In genomic region chr17:51119415-51120356, GRCh38 we compare ENCODE assay signal across 8 cellular contexts. TPM values are rescaled to one million over a fixed set of nuclear protein-coding genes. Genes with fewer than 3 reads are reported as not detected.
A peak's percentile ranks its signal among the peaks of the same experiment; 100 is the strongest.
DNase-seq lines count a peak whose midpoint lies in the region; ATAC-seq, FAIRE-seq and TF ChIP-seq lines count a peak whose summit lies in the region.

No MANE protein-coding gene starts in this region.

- H3K79me2 ChIP-seq in GM12878 (ENCODE audit: control insufficient read depth, insufficient read depth, low read length): peaks cover 52% of the 10 kb centered on the region
- H3K79me2 ChIP-seq in hepatocyte: peaks cover 58% of the 10 kb centered on the region

- RAD21 ChIA-PET in GM12878 (lab: Charles Lee; ENCODE audit: unreplicated experiment): interaction anchor here (0.6 to 1.6 kb wide), 16 partner anchors 8 to 253 kb away, joined by 3 to 15 read pairs (median 4); partner anchors contain the start of genes NME1 and TOB1

- H4K20me1 ChIP-seq in GM12878 (ENCODE audit: control insufficient read depth, insufficient read depth) (no peaks in the 10 kb centered on the region), hepatocyte (ENCODE audit: insufficient read depth, poor library complexity, severe bottlenecking) (peaks cover 47% of the 10 kb centered on the region)

- FAIRE-seq in GM12878 (lab: Jason Lieb, UNC): no peak

- CTCF ChIA-PET in GM12878 (lab: Yijun Ruan, JAX): interaction anchor here (0.9 to 3.3 kb wide), 10 partner anchors 12 to 64 kb away, joined by 3 to 17 read pairs (median 4); partner anchors contain the start of gene NME1

- H3K4me1 Mint-ChIP-seq in T-helper 1 cell treated with Interleukin-12 subunit alpha and Interleukin-12 subunit beta and Interleukin-4 antibody, amounts not matched to agents 30 μg/mL and 1 μg/mL, for 36 hours (ENCODE audit: low read depth): peaks cover 60% of the 10 kb centered on the region

- TF ChIP-seq EP300 in GM12878 (IDR thresholded peaks at IDR 0.05; ENCODE audit: borderline replicate concordance in 1 of 2, control insufficient read depth in 1 of 2, low read depth in 2 of 2, low read length in 2 of 2): no peak

- TF ChIP-seq CTCF in GM20000 (IDR thresholded peaks at IDR 0.05; ENCODE audit: extremely low read depth, missing control alignments): no peak
- TF ChIP-seq CTCF in GM12878 (IDR thresholded peaks at IDR 0.05 in 2 of 3, conservative IDR thresholded peaks at IDR 0.05 in 1 of 3; ENCODE audit: control insufficient read depth in 2 of 3, extremely low read depth in 1 of 3, insufficient read depth in 1 of 3, low read depth in 3 of 3, low read length in 3 of 3): peak in 2 of 3 experiments; percentile 12 to 44; a peak in 2 of 6 replicates
- peak; percentile 43 for TF ChIP-seq CTCF in hepatocyte (IDR thresholded peaks at IDR 0.05; ENCODE audit: poor library complexity)

- intact Hi-C loops in GM12878 (cut with micrococcal nuclease; ENCODE audit: unreplicated experiment): no loop called here

- peak; percentile 34; the same call in 1 of the 2 replicates for TF ChIP-seq RAD21 in GM12878 (IDR thresholded peaks at IDR 0.05; ENCODE audit: insufficient read depth, low read depth, low read length)

- H3K9me3 ChIP-seq in GM12878 (replicated peaks; ENCODE audit: control insufficient read depth, insufficient read depth, low read length) (no peaks in the 10 kb centered on the region), hepatocyte (ENCODE audit: low read depth) (no peaks in the 10 kb centered on the region)

- H3K27ac Mint-ChIP-seq in T-helper 1 cell treated with Interleukin-12 subunit alpha and Interleukin-12 subunit beta and Interleukin-4 antibody, amounts not matched to agents 30 μg/mL and 1 μg/mL, for 36 hours: peak overlapping the region; percentile 96

- BruUV-seq in GM12878 (replicated peaks; lab: Mats Ljungman, UMichigan): TSS peak; percentile 67

- H3K36me3 ChIP-seq in GM12878 (ENCODE audit: control insufficient read depth in 2 of 2, insufficient read depth in 2 of 2, low read length in 1 of 2) (no peaks in the 10 kb centered on the region), hepatocyte (replicated peaks; ENCODE audit: insufficient read depth, low read depth) (no peaks in the 10 kb centered on the region)

- peak overlapping the region; percentile 85 for H3K4me3 ChIP-seq in GM12878
- peak overlapping the region; percentile 97 for H3K4me3 ChIP-seq in hepatocyte

- H3K27ac ChIP-seq in GM12878 (ENCODE audit: control insufficient read depth, insufficient read depth) (peak overlapping the region; percentile 80), hepatocyte (peak overlapping the region; percentile 100)

- peaks cover 15% of the 10 kb centered on the region; the same call in 1 of the 2 replicates for H3K4me1 ChIP-seq in GM12878 (ENCODE audit: control insufficient read depth, insufficient read depth, low read length)
- peaks cover 17% of the 10 kb centered on the region for H3K4me1 ChIP-seq in hepatocyte (ENCODE audit: insufficient read depth)

- peak overlapping the region; percentile 82 for H3K9ac ChIP-seq in GM12878 (ENCODE audit: control insufficient read depth, insufficient read depth, low read length)

- DNase-seq in DMS 273 treated with DMSO at 0.1 percent for 48 hours (lab: John Stamatoyannopoulos, UW): peak; percentile 34
- DNase-seq in GM20000 (ENCODE audit: low spot score): peak; percentile 64
- peak; percentile 45 for DNase-seq in HK-2 (ENCODE audit: unreplicated experiment)
- no peak for DNase-seq in GM12878 (ENCODE audit: low read depth, low spot score)
- DNase-seq in hepatocyte (ENCODE audit: low spot score): peak; percentile 60
- DNase-seq in renal cortical epithelial cell (ENCODE audit: low read depth): peak; percentile 70
- no peak for DNase-seq in NCI-H1105 (lab: John Stamatoyannopoulos, UW)

- H3K9me2 ChIP-seq in hepatocyte (replicated peaks; ENCODE audit: insufficient read depth): no peaks in the 10 kb centered on the region

- in situ Hi-C loops in GM12878 (cut with MboI): no loop called here

- no peaks in the 10 kb centered on the region for H3K27me3 ChIP-seq in GM12878 (replicated peaks in 1 of 2; ENCODE audit: control insufficient read depth in 2 of 2, insufficient read depth in 2 of 2, low read length in 1 of 2)
- no peaks in the 10 kb centered on the region for H3K27me3 ChIP-seq in hepatocyte

- peak overlapping the region; percentile 96 for H3K4me3 Mint-ChIP-seq in T-helper 1 cell treated with Interleukin-12 subunit alpha and Interleukin-12 subunit beta and Interleukin-4 antibody, amounts not matched to agents 30 μg/mL and 1 μg/mL, for 36 hours

- WGBS in GM12878 (ENCODE audit: insufficient coverage, insufficient replicate concordance, low lambda C conversion rate, missing lambda C conversion rate): 4% methylated on average over 31 of the region's 49 CpGs
- WGBS in hepatocyte (ENCODE audit: low lambda C conversion rate, missing lambda C conversion rate): 4% methylated on average over 41 of the region's 49 CpGs

- H3K27me3 Mint-ChIP-seq in T-helper 1 cell treated with Interleukin-12 subunit alpha and Interleukin-12 subunit beta and Interleukin-4 antibody, amounts not matched to agents 30 μg/mL and 1 μg/mL, for 36 hours (ENCODE audit: low read depth): no peaks in the 10 kb centered on the region

- H2AFZ ChIP-seq in GM12878 (ENCODE audit: control insufficient read depth, low read depth, low read length) (peak overlapping the region; percentile 77), hepatocyte (peak overlapping the region; percentile 48)

- SMC1A ChIA-PET in GM12878 (lab: Charles Lee; ENCODE audit: uncharacterized antibody, unreplicated experiment): interaction anchor here (0.8 to 2.6 kb wide), 8 partner anchors 10 to 355 kb away, joined by 3 to 16 read pairs (median 4); partner anchors contain the start of gene NME1

- H3K4me2 ChIP-seq in GM12878 (ENCODE audit: control insufficient read depth, insufficient read depth) (peak overlapping the region; percentile 82), hepatocyte (peak overlapping the region; percentile 87)

- peak; percentile 46 for ATAC-seq in GM12878

- TF ChIP-seq POLR2A in GM12878 (IDR thresholded peaks at IDR 0.05; ENCODE audit: low read depth, low read length): no peak

- POLR2A ChIA-PET in GM12878 (lab: Charles Lee): interaction anchor here (0.7 to 3.5 kb wide), 13 partner anchors 12 to 253 kb away, joined by 3 to 18 read pairs (median 5); partner anchors contain the start of genes NME1 and TOB1

- H3K9me3 Mint-ChIP-seq in T-helper 1 cell treated with Interleukin-12 subunit alpha and Interleukin-12 subunit beta and Interleukin-4 antibody, amounts not matched to agents 30 μg/mL and 1 μg/mL, for 36 hours: no peaks in the 10 kb centered on the region

- peaks cover 3% of the 10 kb centered on the region for H3K36me3 Mint-ChIP-seq in T-helper 1 cell treated with Interleukin-12 subunit alpha and Interleukin-12 subunit beta and Interleukin-4 antibody, amounts not matched to agents 30 μg/mL and 1 μg/mL, for 36 hours (ENCODE audit: low read depth)

RNA-seq across cellular contexts. Expression of gene SPAG9, which starts 1.0 kb away (rescaled TPM):
- total RNA-seq in GM12878 (2013; cell fraction: nucleolus; rRNA removed): 315 and 330 TPM in 2 replicates
- total RNA-seq in GM12878 (2014; rRNA removed) (27.6 and 31.7 TPM in 2 replicates), GM12878 (2014; rRNA removed; fragmentation: Illumina TruSeq; extraction: Trizol) (42.0 and 44.9 TPM in 2 replicates), GM12878 (2021) (33.2 and 35.0 TPM in 2 replicates), hepatocyte (70.1 and 82.7 TPM in 2 replicates), renal cortical epithelial cell (123 and 134 TPM in 2 replicates)
- 17.5 TPM for polyA plus RNA-seq in GM12878 (2011; ENCODE audit: low read depth)
- polyA plus RNA-seq in GM12878 (2011; rRNA removed) (40.9 and 57.0 TPM in 2 replicates), GM12878 (2014; fragmentation: Illumina TruSeq; extraction: Trizol) (34.6 and 41.4 TPM in 2 replicates), GM12878 (2014; fragmentation: Nextera tagmentation; extraction: Ambion mirVana) (1 to 10 TPM; 6.6 to 6.8 TPM), GM12878 (2014; rRNA removed) (20.3 and 22.2 TPM in 2 replicates), GM12878 (2016; fragmentation: Nextera tagmentation; extraction: Ambion mirVana) (10 to 100 TPM; 12.4 to 13.3 TPM), hepatocyte (26.5 and 35.1 TPM in 2 replicates)
- 18.8 and 22.0 TPM in 2 replicates for polyA plus RNA-seq in GM12878 (2011; cell fraction: cytosol; rRNA removed)
- polyA plus RNA-seq in GM12878 (2011; cell fraction: nucleus; rRNA removed): 48.8 and 74.9 TPM in 2 replicates
- polyA plus RNA-seq in GM12878 (2012): 26.3 and 31.1 TPM in 2 replicates
- 94.6 and 136 TPM in 2 replicates for polyA minus RNA-seq in GM12878 (2011; rRNA and poly(A)+ RNA removed)
- polyA minus RNA-seq in GM12878 (2011; cell fraction: cytosol; rRNA and poly(A)+ RNA removed): 28.5 and 34.7 TPM in 2 replicates
- 57.9 and 70.4 TPM in 2 replicates for polyA minus RNA-seq in GM12878 (2011; cell fraction: nucleus; rRNA and poly(A)+ RNA removed)

RNA-seq across cellular contexts. Expression of gene NME1, which starts 33.7 kb away (rescaled TPM):
- total RNA-seq in GM12878 (2013; cell fraction: nucleolus; rRNA removed): 56.6 and 57.2 TPM in 2 replicates
- total RNA-seq in GM12878 (2014; rRNA removed) (273 and 276 TPM in 2 replicates), GM12878 (2014; rRNA removed; fragmentation: Illumina TruSeq; extraction: Trizol) (297 and 328 TPM in 2 replicates), GM12878 (2021) (327 and 332 TPM in 2 replicates), hepatocyte (50.9 and 63.2 TPM in 2 replicates), renal cortical epithelial cell (64.5 and 149 TPM in 2 replicates)
- polyA plus RNA-seq in GM12878 (2011; ENCODE audit: low read depth): 184 TPM
- polyA plus RNA-seq in GM12878 (2011; rRNA removed) (389 and 480 TPM in 2 replicates), GM12878 (2014; fragmentation: Illumina TruSeq; extraction: Trizol) (344 and 430 TPM in 2 replicates), GM12878 (2014; fragmentation: Nextera tagmentation; extraction: Ambion mirVana) (1,000 to 10,000 TPM; 1,138 to 1,362 TPM), GM12878 (2014; rRNA removed) (392 and 402 TPM in 2 replicates), GM12878 (2016; fragmentation: Nextera tagmentation; extraction: Ambion mirVana) (100 to 1,000 TPM; 731 to 794 TPM), hepatocyte (106 and 122 TPM in 2 replicates)
- polyA plus RNA-seq in GM12878 (2011; cell fraction: cytosol; rRNA removed): 421 and 465 TPM in 2 replicates
- polyA plus RNA-seq in GM12878 (2011; cell fraction: nucleus; rRNA removed): 184 and 204 TPM in 2 replicates
- polyA plus RNA-seq in GM12878 (2012): 151 and 179 TPM in 2 replicates
- polyA minus RNA-seq in GM12878 (2011; rRNA and poly(A)+ RNA removed): 104 and 144 TPM in 2 replicates
- 22.6 and 28.2 TPM in 2 replicates for polyA minus RNA-seq in GM12878 (2011; cell fraction: cytosol; rRNA and poly(A)+ RNA removed)
- polyA minus RNA-seq in GM12878 (2011; cell fraction: nucleus; rRNA and poly(A)+ RNA removed): 19.2 and 30.7 TPM in 2 replicates

RNA-seq across cellular contexts. Expression of gene NME2, which starts 46.5 kb away (rescaled TPM):
- 45.7 and 48.3 TPM in 2 replicates for total RNA-seq in GM12878 (2013; cell fraction: nucleolus; rRNA removed)
- total RNA-seq in GM12878 (2014; rRNA removed) (583 and 663 TPM in 2 replicates), GM12878 (2014; rRNA removed; fragmentation: Illumina TruSeq; extraction: Trizol) (555 and 589 TPM in 2 replicates), GM12878 (2021) (781 and 785 TPM in 2 replicates), hepatocyte (290 and 326 TPM in 2 replicates), renal cortical epithelial cell (542 and 1,134 TPM in 2 replicates)
- 428 TPM for polyA plus RNA-seq in GM12878 (2011; ENCODE audit: low read depth)
- polyA plus RNA-seq in GM12878 (2011; rRNA removed) (730 and 787 TPM in 2 replicates), GM12878 (2014; fragmentation: Illumina TruSeq; extraction: Trizol) (467 and 525 TPM in 2 replicates), GM12878 (2014; fragmentation: Nextera tagmentation; extraction: Ambion mirVana) (100 to 1,000 TPM; 497 to 881 TPM), GM12878 (2014; rRNA removed) (986 and 1,114 TPM in 2 replicates), GM12878 (2016; fragmentation: Nextera tagmentation; extraction: Ambion mirVana) (1,000 to 10,000 TPM; 1,003 to 1,030 TPM), hepatocyte (480 and 531 TPM in 2 replicates)
- 682 and 865 TPM in 2 replicates for polyA plus RNA-seq in GM12878 (2011; cell fraction: cytosol; rRNA removed)
- polyA plus RNA-seq in GM12878 (2011; cell fraction: nucleus; rRNA removed): 390 and 398 TPM in 2 replicates
- 802 and 867 TPM in 2 replicates for polyA plus RNA-seq in GM12878 (2012)
- 208 and 213 TPM in 2 replicates for polyA minus RNA-seq in GM12878 (2011; rRNA and poly(A)+ RNA removed)
- 101 and 102 TPM in 2 replicates for polyA minus RNA-seq in GM12878 (2011; cell fraction: cytosol; rRNA and poly(A)+ RNA removed)
- polyA minus RNA-seq in GM12878 (2011; cell fraction: nucleus; rRNA and poly(A)+ RNA removed): 38.4 and 69.5 TPM in 2 replicates

Comparison
In these comparisons a context has a peak if more than half of its experiments do, and no peak if none do; other contexts are left out.
1. DNase-seq: peak in DMS 273 treated with DMSO at 0.1 percent for 48 hours (single experiment), GM20000 (single experiment), HK-2 (single experiment), hepatocyte (single experiment) and renal cortical epithelial cell (single experiment); none in GM12878 (single experiment) and NCI-H1105 (single experiment).